ENCODE assay signal across 8 cellular contexts in the genomic region with DNA sequence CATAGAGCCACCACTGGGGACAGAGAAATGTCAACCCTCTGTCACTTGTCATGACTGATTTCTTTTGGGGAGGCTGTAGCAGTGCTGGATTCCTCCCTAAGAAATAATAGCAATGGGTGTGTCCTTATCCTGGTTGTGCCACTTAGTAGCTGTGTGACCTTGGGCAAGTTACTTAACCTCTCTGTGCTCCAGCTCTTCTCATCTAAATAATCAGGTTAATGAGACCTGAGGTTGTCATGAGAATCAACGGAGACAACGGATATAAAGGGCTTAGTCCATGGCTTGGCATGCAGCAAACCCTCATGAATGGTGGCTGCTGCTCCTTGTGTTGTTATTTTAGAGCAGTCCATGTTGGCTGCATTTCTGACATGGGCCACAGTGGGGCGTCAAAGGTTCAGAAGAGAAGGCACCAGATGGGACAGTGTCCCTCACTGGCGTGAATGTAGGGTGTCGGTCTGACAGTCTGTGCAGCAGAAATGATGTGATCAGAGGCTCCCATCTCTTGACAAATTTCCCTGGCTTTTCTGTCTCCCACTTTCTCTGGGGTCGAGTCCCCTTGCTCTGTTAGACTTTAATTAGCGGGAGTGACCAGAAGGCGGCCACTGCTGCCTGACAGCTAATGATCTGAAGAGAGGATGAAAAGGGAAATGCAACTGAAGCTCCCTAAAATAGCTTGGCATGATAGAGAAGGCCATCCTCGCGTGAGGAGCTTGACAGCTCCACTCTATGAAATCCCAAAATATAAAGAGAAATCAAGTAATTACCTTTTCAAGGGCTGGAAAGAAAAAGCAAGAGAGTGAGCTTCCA.
DNase-seq lines count a peak whose midpoint lies in the region; ATAC-seq and TF ChIP-seq lines count a peak whose summit lies in the region.

No MANE protein-coding gene starts in this region.

- H3K36me3 ChIP-seq in lung (ENCODE audit: control insufficient read depth in 2 of 2, insufficient read depth in 2 of 2, low read length in 2 of 2) (no peaks in the 10 kb centered on the region), aorta (ENCODE audit: control insufficient read depth in 1 of 2, insufficient read depth in 2 of 2, low read length in 1 of 2) (no peaks in the 10 kb centered on the region)

- DNase-seq in Right ventricle myocardium inferior (ENCODE audit: missing footprints) (peak; percentile 61), cardiac septum (ENCODE audit: low spot score) (no peak), HuH-7.5 (ENCODE audit: low spot score) (peak; percentile 9), RWPE1 (ENCODE audit: low spot score) (peak; percentile 36), dorsolateral prefrontal cortex (peak; percentile 55 to 89 (median 79)), lung (ENCODE audit: low spot score) (peak; percentile 55), aorta (peak in 1 of 2 donors; percentile 65)

- ATAC-seq in Right ventricle myocardium inferior: peak; percentile 83
- peak; percentile 84 for ATAC-seq in GM21723 (IDR thresholded peaks at IDR 0.05; ENCODE audit: unreplicated experiment)
- peak; percentile 53 for ATAC-seq in lung (ENCODE audit: insufficient read depth, low FRiP score)
- peak; percentile 67 for ATAC-seq in aorta (ENCODE audit: low FRiP score)

- H3K27ac ChIP-seq in RWPE1 (no peak overlapping the region), dorsolateral prefrontal cortex (peak overlapping the region in 24 of 59 donors; percentile 5 to 64 (median 38)), lung (ENCODE audit: low read depth in 1 of 2, low read length in 1 of 2) (no peak overlapping the region), aorta (ENCODE audit: low read depth in 1 of 2, low read length in 2 of 2) (no peak overlapping the region)

- TF ChIP-seq CTCF in RWPE1 (conservative IDR thresholded peaks at IDR 0.05; ENCODE audit: low read depth) (peak; percentile 73), dorsolateral prefrontal cortex (IDR thresholded peaks at IDR 0.05 in 54 of 56, conservative IDR thresholded peaks at IDR 0.05 in 2 of 56; ENCODE audit: low read depth in 1 of 56, partially characterized antibody in 56 of 56) (peak; percentile 20 to 88 (median 72)), lung (IDR thresholded peaks at IDR 0.05; ENCODE audit: control extremely low read depth, extremely low read depth) (peak; percentile 27)

- H3K4me1 ChIP-seq in lung (ENCODE audit: control insufficient read depth in 2 of 2, insufficient read depth in 2 of 2, low read length in 2 of 2) (no peaks in the 10 kb centered on the region), aorta (ENCODE audit: control insufficient read depth in 1 of 2, insufficient read depth in 2 of 2, low read length in 2 of 2) (no peaks in the 10 kb centered on the region)

- CTCF ChIA-PET in RWPE1 (lab: Yijun Ruan, JAX): interaction anchor here (0.7 to 1.0 kb wide), 5 partner anchors 12 to 563 kb away, joined by 3 to 5 read pairs (median 4); no protein-coding TSS in a partner anchor

- intact Hi-C loops in Right ventricle myocardium inferior (cut with DNase I) (loop anchor here (2.0 to 10.0 kb wide), 3 partner anchors 261 to 559 kb away; no protein-coding TSS in a partner anchor), cardiac septum (cut with DNase I) (loop anchor here (2.0 to 5.0 kb wide), 3 partner anchors 211 to 563 kb away; a partner anchor contains a TSS), dorsolateral prefrontal cortex (cut with DNase I) (loop anchor here (5.0 to 10.0 kb wide), 4 partner anchors 206 to 559 kb away; no protein-coding TSS in a partner anchor), aorta (cut with DNase I) (loop anchor here in 1 of 2 donors (10.0 kb wide), 1 partner anchor 529 kb away; no protein-coding TSS in a partner anchor)

- POLR2A ChIA-PET in RWPE1 (lab: Yijun Ruan, JAX; ENCODE audit: low non-redundant PET): no interaction called here

- 10 to 11% methylated on average over 10 of the region's 10 CpGs for WGBS in lung, 2 donors
- WGBS in aorta, 2 donors: 6 to 8% methylated on average over 10 of the region's 10 CpGs

- peak overlapping the region in 25 of 59 donors; percentile 3 to 43 (median 22) for H3K4me3 ChIP-seq in dorsolateral prefrontal cortex
- no peak overlapping the region for H3K4me3 ChIP-seq in lung
- H3K4me3 ChIP-seq in aorta (ENCODE audit: low read length in 2 of 2): no peak overlapping the region

- no peaks in the 10 kb centered on the region for H3K9me3 ChIP-seq in lung (ENCODE audit: control insufficient read depth in 2 of 2, insufficient read depth in 1 of 2, low read length in 1 of 2)
- H3K9me3 ChIP-seq in aorta (ENCODE audit: control insufficient read depth, low read length): no peaks in the 10 kb centered on the region

- H3K27me3 ChIP-seq in dorsolateral prefrontal cortex (peaks cover 0 to 5% (median 0%) of the 10 kb centered on the region in 45 donors), lung (ENCODE audit: control insufficient read depth, insufficient read depth) (no peaks in the 10 kb centered on the region), aorta (ENCODE audit: control insufficient read depth in 1 of 2, insufficient read depth in 2 of 2, low read length in 1 of 2) (no peaks in the 10 kb centered on the region)
